ENCODE assay signal across 26 cellular contexts in genomic region chr16:69531988-69532387, GRCh38. TPM values are rescaled to one million over a fixed set of nuclear protein-coding genes. Genes with fewer than 3 reads are reported as not detected.
A peak's percentile ranks its signal among the peaks of the same experiment; 100 is the strongest.
DNase-seq lines count a peak whose midpoint lies in the region; ATAC-seq and TF ChIP-seq lines count a peak whose summit lies in the region.
"Had no signal": no experiment of that assay in that cellular context is flagged by ENCODE, and none has a peak within 500 bp of the region (broad histone marks: within the 10 kb centered on the region; RNA-seq: fewer than 3 reads in every experiment).

No MANE protein-coding gene starts in this region.

- TF ChIP-seq CTCF in HEK293 (tag by site-specific recombination; IDR thresholded peaks at IDR 0.05) (no peak), RWPE1 (conservative IDR thresholded peaks at IDR 0.05; ENCODE audit: low read depth) (no peak), adrenal gland (IDR thresholded peaks at IDR 0.05) (no peak)

- CTCF ChIA-PET in HEK293 (lab: Yijun Ruan, JAX): no interaction called here
- CTCF ChIA-PET in RWPE1 (lab: Yijun Ruan, JAX): no interaction called here

- H3K4me3 ChIP-seq in GM23248 (no peak overlapping the region), HEK293 (ENCODE audit: low read depth, low read length) (no peak overlapping the region), adrenal gland (no peak overlapping the region)
- H3K4me3 ChIP-seq: MG63, SK-N-MC had no signal

- 0 out of 2 replicates have a peak overlapping the region, but pooled peaks have one; percentile 75 for H2AFZ ChIP-seq in GM23248

- H3K9me3 ChIP-seq in GM23248 (ENCODE audit: low read depth) (no peaks in the 10 kb centered on the region), HEK293 (ENCODE audit: control insufficient read depth, insufficient read depth, low read depth, low read length) (no peaks in the 10 kb centered on the region), adrenal gland (replicated peaks in 1 of 3) (no peaks in the 10 kb centered on the region)
- H3K9me3 ChIP-seq: BE2C, MG63 had no signal

- no peaks in the 10 kb centered on the region for H3K79me2 ChIP-seq in GM23248 (ENCODE audit: insufficient read depth)

- 97 to 100% methylated on average over 1 of the region's 1 CpG for WGBS in GM23248 (ENCODE audit: low coverage in 1 of 2, low lambda C conversion rate in 2 of 2, missing lambda C conversion rate in 2 of 2), 2 experiments
- WGBS in adrenal gland, 4 donors: 85 to 94% (median 87%) methylated on average over 1 of the region's 1 CpG

- ATAC-seq in GM19395 (IDR thresholded peaks at IDR 0.05; ENCODE audit: unreplicated experiment): no peak
- ATAC-seq: PC-3 had no signal

- H3K4me2 ChIP-seq in GM23248 (ENCODE audit: unreplicated experiment): no peak overlapping the region

- no peaks in the 10 kb centered on the region for H4K20me1 ChIP-seq in GM23248 (ENCODE audit: insufficient read depth)

- H3K27ac ChIP-seq in GM23248 (no peak overlapping the region), HEK293 (ENCODE audit: extremely low read depth, low read depth, low read length) (no peak overlapping the region), RWPE1 (peak overlapping the region; percentile 59; the same call in 1 of the 2 replicates), epithelial cell of prostate (peak overlapping the region; percentile 98), adrenal gland (no peak overlapping the region)
- H3K27ac ChIP-seq: SK-N-MC had no signal

- H3F3A ChIP-seq in GM23248 (ENCODE audit: insufficient read depth): peaks cover 39% of the 10 kb centered on the region

- no peaks in the 10 kb centered on the region for H3K27me3 ChIP-seq in GM23248 (replicated peaks; ENCODE audit: insufficient read depth)
- no peaks in the 10 kb centered on the region for H3K27me3 ChIP-seq in adrenal gland
- H3K27me3 ChIP-seq: BE2C, MG63 had no signal

- in situ Hi-C loops in GM23248 (cut with MboI): no loop called here

- H3K4me1 ChIP-seq in GM23248 (ENCODE audit: insufficient read depth) (peaks cover 60% of the 10 kb centered on the region), HEK293 (ENCODE audit: control insufficient read depth, insufficient read depth, low read length) (no peaks in the 10 kb centered on the region; the same call in 1 of the 2 replicates), adrenal gland (replicated peaks in 1 of 2) (peaks cover 0 to 4% of the 10 kb centered on the region in 2 donors)

- no peak for DNase-seq in GM23248
- DNase-seq in RWPE1 (ENCODE audit: low spot score): no peak
- no peak for DNase-seq in epithelial cell of prostate (ENCODE audit: low read depth, low spot score)
- DNase-seq in putamen (ENCODE audit: low spot score): no peak
- DNase-seq in SK-N-DZ (ENCODE audit: low spot score): no peak
- no peak for DNase-seq in adrenal gland
- DNase-seq: BE2C; CD8-positive, alpha-beta memory T cell; DMS 273 treated with DMSO at 0.1 percent for 48 hours; DMS79; EL; GF-D8; H9; KBM-7; MG63; NCI-H1105 treated with DMSO at 0.1 percent for 48 hours; NCI-H2029; NCI-H446; NCI-H524 treated with DMSO at 0.1 percent for 48 hours; NCI-H774; PC-3; RPMI8226; SHP77 treated with DMSO at 0.1 percent for 48 hours had no signal

- POLR2A ChIA-PET in HEK293 (lab: Yijun Ruan, JAX) (no interaction called here), RWPE1 (lab: Yijun Ruan, JAX; ENCODE audit: low non-redundant PET) (no interaction called here)

- intact Hi-C loops in adrenal gland (cut with DNase I): no loop called here

- no peak overlapping the region for H3K9ac ChIP-seq in GM23248

- no peaks in the 10 kb centered on the region for H3K36me3 ChIP-seq in GM23248 (ENCODE audit: low read depth)
- H3K36me3 ChIP-seq in HEK293 (ENCODE audit: control insufficient read depth in 2 of 2, insufficient read depth in 1 of 2, low read length in 2 of 2): no peaks in the 10 kb centered on the region
- no peaks in the 10 kb centered on the region for H3K36me3 ChIP-seq in adrenal gland (replicated peaks in 1 of 2)
- H3K36me3 ChIP-seq: BE2C, MG63 had no signal

- no peaks in the 10 kb centered on the region for H3K9me2 ChIP-seq in GM23248 (ENCODE audit: insufficient read depth)

- no peak for TF ChIP-seq POLR2A in adrenal gland (IDR thresholded peaks at IDR 0.05)

TF ChIP-seq in HEK293, 187 proteins besides CTCF, POLR2A, EP300 and RAD21:
- no peak for TF ChIP-seq ZSCAN16 (tag by site-specific recombination; IDR thresholded peaks at IDR 0.05)
- no peak for TF ChIP-seq MEIS1 (CRISPR knock-in tag; IDR thresholded peaks at IDR 0.05; ENCODE audit: borderline replicate concordance)
- TF ChIP-seq ZNF121 (tag by site-specific recombination; IDR thresholded peaks at IDR 0.05): peak; percentile 64; the same call in 1 of the 2 replicates
- no peak for TF ChIP-seq ZNF211 (tag by site-specific recombination; IDR thresholded peaks at IDR 0.05; ENCODE audit: low read depth)

RNA-seq across cellular contexts. Expression of gene NFAT5, which starts 33.8 kb away (rescaled TPM):
- 9.8 and 16.2 TPM in 2 replicates for total RNA-seq in GM23248 (2014; rRNA removed; shearing (Covaris generic))
- polyA plus RNA-seq in GM23248 (2016; fragmentation: Nextera tagmentation; extraction: Ambion mirVana) (7.1 and 8.0 TPM in 2 replicates), adrenal gland (10 to 100 TPM in 1 of 3 donors, 1 to 10 TPM in 2; 1.9 to 21.9 (median 9.6) TPM)
- polyA plus RNA-seq in SK-N-DZ (2014; cell fraction: cytosol; rRNA removed): 2.2 and 2.5 TPM in 2 replicates
- polyA plus RNA-seq in SK-N-DZ (2014; cell fraction: nucleus; rRNA removed): 5.4 and 7.2 TPM in 2 replicates
- 10 to 100 TPM; 42.7 to 79.4 (median 57.4) TPM for total RNA-seq in adrenal gland

Comparison
In these comparisons a context has a peak if more than half of its experiments do, and no peak if none do; other contexts are left out.
1. H3K27ac ChIP-seq: peak in RWPE1 (single experiment) and epithelial cell of prostate (single experiment); none in GM23248 (single experiment), HEK293 (single experiment) and adrenal gland (0 of 5).